Comparison of ENCODE assay signal across 1 cellular context in genomic region chr11:117178210-117179034, GRCh38.
TF ChIP-seq lines count a peak whose summit lies in the region.

SIDT2 (plus strand) TSS chr11:117178743; CDS start chr11:117179264, 521 bp downstream.

TF ChIP-seq in K562, 482 proteins besides CTCF, POLR2A, EP300 and RAD21 (continued from another document and continues in another):
- TF ChIP-seq ZNF766 (CRISPR knock-in tag; conservative IDR thresholded peaks at IDR 0.05) (no peak), POLR2AphosphoS5 (IDR thresholded peaks at IDR 0.05; ENCODE audit: control insufficient read depth, insufficient read depth, low read depth, low read length) (no peak), ZNF445 (CRISPR knock-in tag; IDR thresholded peaks at IDR 0.05; ENCODE audit: low read depth) (no peak), OTX1 (CRISPR knock-in tag; IDR thresholded peaks at IDR 0.05) (no peak), COPS2 (conservative IDR thresholded peaks at IDR 0.05) (no peak), MNT (conservative IDR thresholded peaks at IDR 0.05) (peak; percentile 37 to 82; a peak in 3 of 4 replicates), SIRT6 (IDR thresholded peaks at IDR 0.05; ENCODE audit: low read depth, low read length) (no peak), ZNF212 (CRISPR knock-in tag; IDR thresholded peaks at IDR 0.05) (no peak), SAFB2 (IDR thresholded peaks at IDR 0.05; ENCODE audit: borderline replicate concordance, low read depth, low read length, severe bottlenecking) (no peak), GATAD2B (IDR thresholded peaks at IDR 0.05; ENCODE audit: borderline replicate concordance) (no peak), ZBTB5 (IDR thresholded peaks at IDR 0.05) (no peak), NFRKB (IDR thresholded peaks at IDR 0.05; ENCODE audit: low read depth) (no peak), MAX (CRISPR knock-in tag; IDR thresholded peaks at IDR 0.05) (0 out of 2 replicates have a peak, but pooled peaks have one; percentile 43), MECOM (CRISPR knock-in tag; IDR thresholded peaks at IDR 0.05) (no peak), DLX4 (CRISPR knock-in tag; IDR thresholded peaks at IDR 0.05) (no peak), ERF (CRISPR knock-in tag; IDR thresholded peaks at IDR 0.05) (no peak), MEF2D (tag; conservative IDR thresholded peaks at IDR 0.05; ENCODE audit: low read depth) (no peak), CUX1 (CRISPR knock-in tag; IDR thresholded peaks at IDR 0.05) (no peak), SMC3 (conservative IDR thresholded peaks at IDR 0.05; ENCODE audit: insufficient read depth, low read depth, low read length) (no peak), ZNF282 (CRISPR knock-in tag; IDR thresholded peaks at IDR 0.05) (no peak), EWSR1 (IDR thresholded peaks at IDR 0.05; ENCODE audit: borderline replicate concordance, low read depth, partially characterized antibody) (no peak), PURB (CRISPR knock-in tag; IDR thresholded peaks at IDR 0.05; ENCODE audit: low read depth) (no peak), HDAC6 (IDR thresholded peaks at IDR 0.05; ENCODE audit: low read depth, low read length) (no peak), HDAC8 (tag; IDR thresholded peaks at IDR 0.05) (no peak), ZNF316 (IDR thresholded peaks at IDR 0.05) (no peak), SMARCC2 (IDR thresholded peaks at IDR 0.05; ENCODE audit: low read depth) (no peak), TFAP4 (CRISPR knock-in tag; IDR thresholded peaks at IDR 0.05; ENCODE audit: borderline replicate concordance) (peak; percentile 83), ZNF41 (CRISPR knock-in tag; conservative IDR thresholded peaks at IDR 0.05) (no peak), GTF2B (IDR thresholded peaks at IDR 0.05; ENCODE audit: extremely low read depth, insufficient read length) (no peak), ATF3 (IDR thresholded peaks at IDR 0.05) (peak; percentile 69; the same call in 1 of the 2 replicates), ATF3 (CRISPR knock-in tag; conservative IDR thresholded peaks at IDR 0.05) (no peak), MAFF (IDR thresholded peaks at IDR 0.05; ENCODE audit: low read length) (no peak), E2F4 (CRISPR knock-in tag; IDR thresholded peaks at IDR 0.05; ENCODE audit: low read depth) (no peak), USF1 (CRISPR knock-in tag; IDR thresholded peaks at IDR 0.05) (no peak), CREB3L1 (IDR thresholded peaks at IDR 0.05; ENCODE audit: borderline replicate concordance, low read depth) (no peak), KLF6 (CRISPR knock-in tag; IDR thresholded peaks at IDR 0.05; ENCODE audit: borderline replicate concordance) (no peak), GATA2 (CRISPR knock-in tag; IDR thresholded peaks at IDR 0.05) (no peak), ZNF174 (CRISPR knock-in tag; IDR thresholded peaks at IDR 0.05) (no peak), CTCFL (IDR thresholded peaks at IDR 0.05; ENCODE audit: borderline replicate concordance, insufficient read depth, low read depth, low read length, poor library complexity, severe bottlenecking) (no peak), MAFG (tag; conservative IDR thresholded peaks at IDR 0.05) (no peak), ZNF644 (tag; IDR thresholded peaks at IDR 0.05; ENCODE audit: low read depth) (no peak), THAP12 (CRISPR knock-in tag; IDR thresholded peaks at IDR 0.05) (no peak), GABPB2 (CRISPR knock-in tag; conservative IDR thresholded peaks at IDR 0.05) (no peak)
